In the genomic region with DNA sequence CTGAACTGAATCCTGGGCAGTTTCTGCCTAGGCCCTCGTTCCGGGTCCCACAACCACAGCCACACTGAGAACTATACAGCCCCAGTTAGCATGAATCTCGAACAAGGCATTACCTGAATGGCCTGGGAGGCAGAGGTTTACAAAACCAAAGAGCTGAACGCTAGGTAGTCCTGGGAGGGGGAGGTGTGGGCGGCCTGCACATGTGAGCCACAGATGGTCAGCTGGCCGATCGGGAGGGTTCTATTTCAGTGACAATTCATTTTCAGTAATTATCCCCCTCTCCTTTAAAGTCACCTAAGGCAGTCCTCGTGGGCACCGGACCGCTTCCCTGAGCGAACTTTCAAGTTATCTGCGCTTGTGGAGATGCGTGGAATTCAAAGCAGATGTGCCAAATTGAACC, we compare ENCODE assay signal across 16 cellular contexts.
DNase-seq lines count a peak whose midpoint lies in the region; ATAC-seq and TF ChIP-seq lines count a peak whose summit lies in the region.
"Had no signal": no experiment of that assay in that cellular context is flagged by ENCODE, and none has a peak within 500 bp of the region (broad histone marks: within the 10 kb centered on the region; RNA-seq: fewer than 3 reads in every experiment).

No MANE protein-coding gene starts in this region.

- intact Hi-C loops in right cardiac atrium (cut with DNase I) = no loop called here
- intact Hi-C loops in spleen (cut with DNase I; ENCODE audit: low total_unique reads) = no loop called here

- peak; percentile 16 for DNase-seq in right atrium auricular region (ENCODE audit: low spot score)
- DNase-seq in right cardiac atrium = no peak
- peak; percentile 60 for DNase-seq in left kidney (ENCODE audit: low read depth, low spot score)
- peak; percentile 36 for DNase-seq in spleen
- DNase-seq in DMS153 (lab: John Stamatoyannopoulos, UW) = no peak
- no peak for DNase-seq in NCI-H1930 (lab: John Stamatoyannopoulos, UW)
- DNase-seq: CD4-positive, alpha-beta memory T cell; EL; NCI-H1092 treated with DMSO at 0.1 percent for 48 hours; NCI-H2081 treated with DMSO at 0.1 percent for 48 hours; NCI-H774; SHP77 had no signal

- H3K27ac ChIP-seq in right atrium auricular region (no peak overlapping the region), right cardiac atrium (ENCODE audit: low read length) (no peak overlapping the region), spleen (no peak overlapping the region)
- H3K27ac ChIP-seq: A549, BLaER1 had no signal

- TF ChIP-seq CTCF in right atrium auricular region (IDR thresholded peaks at IDR 0.05) (no peak), spleen (IDR thresholded peaks at IDR 0.05 in 8 of 11, conservative IDR thresholded peaks at IDR 0.05 in 3 of 11) (no peak)

- H3K36me3 ChIP-seq in right atrium auricular region = no peaks in the 10 kb centered on the region
- H3K36me3 ChIP-seq in spleen = no peaks in the 10 kb centered on the region
- H3K36me3 ChIP-seq: BLaER1 had no signal

- TF ChIP-seq POLR2A in spleen (IDR thresholded peaks at IDR 0.05) = no peak

- H3K4me3 ChIP-seq in right atrium auricular region (no peak overlapping the region), right cardiac atrium (ENCODE audit: low read length) (no peak overlapping the region), spleen (no peak overlapping the region)
- H3K4me3 ChIP-seq: A549, BLaER1, K562 had no signal

- 84% methylated on average over 13 of the region's 13 CpGs for WGBS in right cardiac atrium
- 87 to 93% (median 90%) methylated on average over 13 of the region's 13 CpGs for WGBS in spleen, 5 donors

- H3K9me3 ChIP-seq in right atrium auricular region (peaks cover 0 to 8% of the 10 kb centered on the region in 2 donors), right cardiac atrium (ENCODE audit: control insufficient read depth, low read length) (no peaks in the 10 kb centered on the region), spleen (no peaks in the 10 kb centered on the region)
- H3K9me3 ChIP-seq: A549, BLaER1 had no signal

- H3K27me3 ChIP-seq in right atrium auricular region (no peaks in the 10 kb centered on the region), right cardiac atrium (ENCODE audit: control insufficient read depth, insufficient read depth) (no peaks in the 10 kb centered on the region), spleen (replicated peaks in 1 of 7) (no peaks in the 10 kb centered on the region)
- H3K27me3 ChIP-seq: BLaER1 had no signal

- H3K4me1 ChIP-seq in right atrium auricular region (no peaks in the 10 kb centered on the region), right cardiac atrium (ENCODE audit: control insufficient read depth, insufficient read depth, low read length) (no peaks in the 10 kb centered on the region), spleen (no peaks in the 10 kb centered on the region)
- H3K4me1 ChIP-seq: A549 had no signal

- ATAC-seq in right cardiac atrium = no peak
- no peak for ATAC-seq in HG03432 (IDR thresholded peaks at IDR 0.05; ENCODE audit: unreplicated experiment)
- ATAC-seq: A549, K562 had no signal

Comparison
In these comparisons a context has a peak if more than half of its experiments do, and no peak if none do; other contexts are left out.
1. DNase-seq: peak in right atrium auricular region (single experiment), left kidney (single experiment) and spleen (single experiment); none in right cardiac atrium (0 of 3), DMS153 (single experiment) and NCI-H1930 (0 of 2).